In the genomic region with DNA sequence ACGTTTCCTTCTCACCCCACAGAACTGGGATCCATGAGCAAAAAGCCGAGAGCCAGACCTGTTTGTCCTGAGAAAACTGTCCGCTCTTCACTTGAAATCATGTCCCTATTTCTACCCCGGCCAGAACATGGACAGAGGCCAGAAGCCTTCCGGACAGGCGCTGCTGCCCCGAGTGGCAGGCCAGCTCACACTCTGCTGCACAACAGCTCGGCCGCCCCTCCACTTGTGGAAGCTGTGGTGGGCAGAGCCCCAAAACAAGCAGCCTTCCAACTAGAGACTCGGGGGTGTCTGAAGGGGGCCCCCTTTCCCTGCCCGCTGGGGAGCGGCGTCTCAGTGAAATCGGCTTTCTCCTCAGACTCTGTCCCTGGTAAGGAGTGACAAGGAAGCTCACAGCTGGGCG, we compare ENCODE assay signal across 19 cellular contexts. TPM values are rescaled to one million over a fixed set of nuclear protein-coding genes. Genes with fewer than 3 reads are reported as not detected.
DNase-seq lines count a peak whose midpoint lies in the region; ATAC-seq and TF ChIP-seq lines count a peak whose summit lies in the region.
"Had no signal": no experiment of that assay in that cellular context is flagged by ENCODE, and none has a peak within 500 bp of the region (broad histone marks: within the 10 kb centered on the region; RNA-seq: fewer than 3 reads in every experiment).

No MANE protein-coding gene starts in this region.

- no peak overlapping the region for H3K18ac ChIP-seq in trophoblast cell (ENCODE audit: low read length)

- no peak overlapping the region for H2BK5ac ChIP-seq in trophoblast cell (ENCODE audit: low read depth, low read length, poor library complexity)

- WGBS in trophoblast cell (ENCODE audit: extremely low coverage, insufficient coverage, insufficient read length): no CpG with 5 or more reads among the region's 15 CpGs

- H2BK12ac ChIP-seq in trophoblast cell (ENCODE audit: low read length): peak overlapping the region; percentile 54

- peaks cover 13 to 15% of the 10 kb centered on the region in 2 experiments for H3K4me1 ChIP-seq in trophoblast cell (ENCODE audit: control insufficient read depth in 1 of 2, insufficient read depth in 2 of 2, low read length in 2 of 2)

- POLR2A ChIA-PET in CD4-positive, alpha-beta T cell (lab: Charles Lee): interaction anchor here (1.1 to 2.5 kb wide), 5 partner anchors 12 to 213 kb away, joined by 3 to 8 read pairs (median 4); partner anchors contain the start of gene TMEM109
- POLR2A ChIA-PET in WTC11 (lab: Charles Lee): interaction anchor here (0.6 kb wide), 1 partner anchor 230 kb away, joined by 8 read pairs; no protein-coding TSS in a partner anchor

- H3K36me3 ChIP-seq in trophoblast cell (ENCODE audit: control insufficient read depth in 1 of 2, insufficient read depth in 2 of 2, low read length in 2 of 2): peaks cover 0 to 2% of the 10 kb centered on the region in 2 experiments

- peak overlapping the region; percentile 4 for H4K8ac ChIP-seq in trophoblast cell (ENCODE audit: low read depth, low read length)

- no peak overlapping the region for H2AK5ac ChIP-seq in trophoblast cell (ENCODE audit: low read length)

- no peak overlapping the region for H3K4me2 ChIP-seq in trophoblast cell (ENCODE audit: low read length)

- no peaks in the 10 kb centered on the region for H3K9me3 Mint-ChIP-seq in CD4-positive, alpha-beta T cell
- no peaks in the 10 kb centered on the region for H3K9me3 Mint-ChIP-seq in WTC11
- H3K9me3 Mint-ChIP-seq: effector memory CD8-positive, alpha-beta T cell; stimulated activated memory B cell treated with anti-CD40 and anti-IgM and Interleukin-4, amounts not matched to agents 10 μg/mL and 1 μg/mL and 100 μg/mL, for 72 hours had no signal

- no peak overlapping the region for H3K4ac ChIP-seq in trophoblast cell (ENCODE audit: low read depth, low read length)

- no peak for DNase-seq in CD4-positive, alpha-beta T cell
- DNase-seq in WTC11 (ENCODE audit: low spot score): peak; percentile 40
- peak; percentile 22 for DNase-seq in fibroblast of the aortic adventitia (ENCODE audit: low read depth)
- no peak for DNase-seq in trophoblast cell
- no peak for DNase-seq in NOMO-1 treated with DMSO at 0.1 percent for 48 hours (lab: John Stamatoyannopoulos, UW; ENCODE audit: unreplicated experiment)
- no peak for DNase-seq in nucleus accumbens (lab: John Stamatoyannopoulos, UW)
- DNase-seq in ACHN: no peak
- DNase-seq: effector memory CD8-positive, alpha-beta T cell; mucosa of descending colon; NCI-H2081; NCI-H82; SIG-M5; stimulated activated CD4-positive, alpha-beta T cell treated with anti-CD3 and anti-CD28 coated beads, Interleukin-4, amount 100 ng/mL, for 24 hours had no signal

- H3K4me3 Mint-ChIP-seq in CD4-positive, alpha-beta T cell: peak overlapping the region; percentile 9
- H3K4me3 Mint-ChIP-seq in WTC11: no peak overlapping the region
- H3K4me3 Mint-ChIP-seq: effector memory CD8-positive, alpha-beta T cell; stimulated activated memory B cell treated with anti-CD40 and anti-IgM and Interleukin-4, amounts not matched to agents 10 μg/mL and 1 μg/mL and 100 μg/mL, for 72 hours had no signal

- H4K12ac ChIP-seq in trophoblast cell (ENCODE audit: low read depth, low read length): no peak overlapping the region

- H2AFZ ChIP-seq in trophoblast cell (ENCODE audit: insufficient read depth, low read length, poor library complexity): no peak overlapping the region

- H3K9ac ChIP-seq in trophoblast cell (ENCODE audit: low read length): no peak overlapping the region

- peak overlapping the region; percentile 25 for H3K14ac ChIP-seq in trophoblast cell (ENCODE audit: low read length)

- H3K27me3 ChIP-seq in CD4-positive, alpha-beta T cell (ENCODE audit: control insufficient read depth, insufficient read depth, low read length): no peaks in the 10 kb centered on the region
- no peaks in the 10 kb centered on the region for H3K27me3 ChIP-seq in trophoblast cell (ENCODE audit: insufficient read depth, low read length)

- no peak for ATAC-seq in CD4-positive, alpha-beta T cell (ENCODE audit: poor library complexity)
- ATAC-seq in WTC11: no peak; the same call in 1 of the 2 replicates
- ATAC-seq in HG03432 (IDR thresholded peaks at IDR 0.05; ENCODE audit: unreplicated experiment): no peak
- ATAC-seq: effector memory CD8-positive, alpha-beta T cell; mucosa of descending colon; stimulated activated memory B cell treated with anti-CD40 and anti-IgM and Interleukin-4, amounts not matched to agents 10 μg/mL and 1 μg/mL and 100 μg/mL, for 72 hours had no signal

- CTCF ChIA-PET in CD4-positive, alpha-beta T cell (lab: Charles Lee): no interaction called here
- CTCF ChIA-PET in WTC11 (lab: Charles Lee): interaction anchor here (0.5 to 2.5 kb wide), 10 partner anchors 13 to 1333 kb away, joined by 3 to 10 read pairs (median 4); partner anchors contain the start of gene VPS37C

- H3K4me3 ChIP-seq in fibroblast of the aortic adventitia (ENCODE audit: low read depth, low read length) (no peak overlapping the region), trophoblast cell (ENCODE audit: low read depth, low read length) (no peak overlapping the region)
- H3K4me3 ChIP-seq: mucosa of descending colon had no signal

- peak overlapping the region; percentile 50 for H3K27ac Mint-ChIP-seq in CD4-positive, alpha-beta T cell
- no peak overlapping the region for H3K27ac Mint-ChIP-seq in WTC11
- H3K27ac Mint-ChIP-seq: stimulated activated memory B cell treated with anti-CD40 and anti-IgM and Interleukin-4, amounts not matched to agents 10 μg/mL and 1 μg/mL and 100 μg/mL, for 72 hours had no signal

- H3K9me3 ChIP-seq in CD4-positive, alpha-beta T cell (ENCODE audit: control insufficient read depth, low read length): no peaks in the 10 kb centered on the region
- no peaks in the 10 kb centered on the region for H3K9me3 ChIP-seq in trophoblast cell (ENCODE audit: insufficient read depth, low read depth, low read length)
- H3K9me3 ChIP-seq: mucosa of descending colon had no signal

- TF ChIP-seq CTCF in CD4-positive, alpha-beta T cell (IDR thresholded peaks at IDR 0.05): no peak
- TF ChIP-seq CTCF in WTC11 (IDR thresholded peaks at IDR 0.05) (no peak), fibroblast of the aortic adventitia (IDR thresholded peaks at IDR 0.05; ENCODE audit: insufficient read depth, low read length) (peak; percentile 11)

- H4K91ac ChIP-seq in trophoblast cell (ENCODE audit: low read depth, low read length): no peak overlapping the region

- H3K27ac ChIP-seq in CD4-positive, alpha-beta T cell (ENCODE audit: low read depth, low read length): peak overlapping the region; percentile 3
- H3K27ac ChIP-seq in trophoblast cell (ENCODE audit: low read depth, low read length): no peak overlapping the region

- intact Hi-C loops in CD4-positive, alpha-beta T cell (cut with DNase I, micrococcal nuclease): loop anchor here in 1 of 2 experiments (5.0 kb wide), 1 partner anchor 104 kb away; no protein-coding TSS in a partner anchor

- peaks cover 2% of the 10 kb centered on the region for H3K79me1 ChIP-seq in trophoblast cell (ENCODE audit: low read length)

- H3K36me3 Mint-ChIP-seq in CD4-positive, alpha-beta T cell (ENCODE audit: low read depth): peaks cover 75% of the 10 kb centered on the region
- no peaks in the 10 kb centered on the region for H3K36me3 Mint-ChIP-seq in WTC11

- no peaks in the 10 kb centered on the region for H3K27me3 Mint-ChIP-seq in CD4-positive, alpha-beta T cell
- no peaks in the 10 kb centered on the region; the same call in 1 of the 2 replicates for H3K27me3 Mint-ChIP-seq in WTC11 (ENCODE audit: low read depth)
- H3K27me3 Mint-ChIP-seq: effector memory CD8-positive, alpha-beta T cell; stimulated activated memory B cell treated with anti-CD40 and anti-IgM and Interleukin-4, amounts not matched to agents 10 μg/mL and 1 μg/mL and 100 μg/mL, for 72 hours had no signal

- H3K4me1 Mint-ChIP-seq in CD4-positive, alpha-beta T cell (ENCODE audit: low read depth): peaks cover 62% of the 10 kb centered on the region
- peaks cover 6% of the 10 kb centered on the region for H3K4me1 Mint-ChIP-seq in WTC11

- no peak overlapping the region for H3K23ac ChIP-seq in trophoblast cell (ENCODE audit: low read length)

- in situ Hi-C loops in ACHN (cut with HindIII; ENCODE audit: low pct_ligation_motif_present, low pct_unique_long_range_greater_than_20kb, low sequenced_read_pairs): no loop called here

- H2BK120ac ChIP-seq in trophoblast cell (ENCODE audit: insufficient read depth, low read length, poor library complexity): no peak overlapping the region

- H3K79me2 ChIP-seq in trophoblast cell (ENCODE audit: control insufficient read depth, insufficient read depth, low read length, poor library complexity): peaks cover 2% of the 10 kb centered on the region

TF ChIP-seq in WTC11, 78 proteins besides CTCF, POLR2A, EP300 and RAD21:
- TF ChIP-seq ZNF423 (CRISPR knock-in tag; IDR thresholded peaks at IDR 0.05): no peak

RNA-seq across cellular contexts. Expression of gene CD5, which starts 24.0 kb away (rescaled TPM):
- 100 to 1,000 TPM; 421 to 423 TPM for total RNA-seq in CD4-positive, alpha-beta T cell
- total RNA-seq in WTC11 (2021) (0.30 to 0.37 TPM (median 0.32 TPM) in 3 replicates), fibroblast of the aortic adventitia (ENCODE audit: low replicate concordance) (not detected in 2 replicates)
- 0.01 TPM in 1 of 2 replicates, not detected in the other for polyA plus RNA-seq in trophoblast cell (2013)
- total RNA-seq: frontal cortex, LHCN-M2 had no signal
- polyA plus RNA-seq: BJ, keratinocyte had no signal

RNA-seq across cellular contexts. Expression of gene VPS37C, which starts 35.0 kb away (rescaled TPM):
- 1 to 10 TPM; 1.8 to 2.0 TPM for total RNA-seq in CD4-positive, alpha-beta T cell
- 22.2 to 23.9 TPM (median 23.4 TPM) in 3 replicates for total RNA-seq in WTC11 (2021)
- 9.2 and 13.5 TPM in 2 replicates for total RNA-seq in fibroblast of the aortic adventitia (ENCODE audit: low replicate concordance)
- polyA plus RNA-seq in trophoblast cell (2013): 26.9 and 27.6 TPM in 2 replicates

Comparison
In these comparisons a context has a peak if more than half of its experiments do, and no peak if none do; other contexts are left out.
1. DNase-seq: peak in WTC11 (single experiment) and fibroblast of the aortic adventitia (single experiment); none in CD4-positive, alpha-beta T cell (0 of 10), trophoblast cell (0 of 2), NOMO-1 treated with DMSO at 0.1 percent for 48 hours (single experiment), nucleus accumbens (0 of 56) and ACHN (single experiment).
2. RNA of gene CD5, which starts 24.0 kb away (total RNA-seq): 421 to 423 TPM in CD4-positive, alpha-beta T cell; 0.30 to 0.37 TPM in WTC11 and not detected in fibroblast of the aortic adventitia; every median in the first group is over 100 times any median in the second.